Comparison of ENCODE assay signal across 7 cellular contexts in the genomic region with DNA sequence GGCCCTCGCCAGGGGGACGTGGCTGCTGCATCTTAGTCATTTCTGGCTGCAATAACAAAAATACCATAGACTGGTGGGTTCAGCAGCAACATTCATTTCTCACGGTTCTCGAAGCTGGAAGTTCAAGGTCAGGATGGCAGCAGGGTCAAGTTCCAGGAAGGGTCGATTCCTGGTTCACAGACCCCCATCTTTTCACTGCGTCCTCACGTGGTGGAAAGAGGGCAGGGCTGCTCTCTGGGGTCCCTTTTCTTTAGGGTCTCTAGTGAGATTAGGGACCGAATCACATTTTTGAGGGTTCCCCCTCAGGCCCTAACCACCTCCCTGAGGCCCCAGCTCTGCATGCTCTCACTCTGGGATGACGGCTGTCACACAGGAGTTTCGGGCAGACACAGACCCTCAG.
DNase-seq lines count a peak whose midpoint lies in the region; ATAC-seq and TF ChIP-seq lines count a peak whose summit lies in the region.
"Not testable (repeated sequence)": the region's sequence is repeated elsewhere in the genome, so short reads cannot be mapped to it uniquely, and the experiment has no call there.

No MANE protein-coding gene starts in this region.

- H3K4me2 ChIP-seq in osteoblast (ENCODE audit: insufficient read depth, low read length): not testable (repeated sequence)

- ATAC-seq in stimulated activated memory B cell treated with anti-CD40 and anti-IgM and Interleukin-4, amounts not matched to agents 10 μg/mL and 1 μg/mL and 100 μg/mL, for 72 hours: not testable (repeated sequence)

- TF ChIP-seq POLR2A in GM15510 (IDR thresholded peaks at IDR 0.05; ENCODE audit: borderline replicate concordance, extremely low read depth, insufficient read length): peak; percentile 47

- not testable (repeated sequence) for H3K36me3 Mint-ChIP-seq in activated CD4-positive, alpha-beta T cell treated with anti-CD3 and anti-CD28 coated beads, Interleukin-2, amount 10 ng/mL, durations not matched to agents 24 days and 14 days (ENCODE audit: low read depth); activated T-cell treated with anti-CD3 and anti-CD28 coated beads, Interleukin-2, amount 50 U/mL, for 24 hours (ENCODE audit: low read depth); stimulated activated memory B cell treated with anti-CD40 and anti-IgM and Interleukin-4, amounts not matched to agents 10 μg/mL and 1 μg/mL and 100 μg/mL, for 72 hours

- H2AFZ ChIP-seq in osteoblast (ENCODE audit: low read length): not testable (repeated sequence)

- H3K27me3 ChIP-seq in osteoblast (ENCODE audit: insufficient read depth, low read length): not testable (repeated sequence)

- not testable (repeated sequence) for H3K27ac Mint-ChIP-seq in activated CD4-positive, alpha-beta T cell treated with anti-CD3 and anti-CD28 coated beads, Interleukin-2, amount 10 ng/mL, durations not matched to agents 24 days and 14 days; activated T-cell treated with anti-CD3 and anti-CD28 coated beads, Interleukin-2, amount 50 U/mL, for 24 hours
- peak overlapping the region; percentile 86 for H3K27ac Mint-ChIP-seq in stimulated activated memory B cell treated with anti-CD40 and anti-IgM and Interleukin-4, amounts not matched to agents 10 μg/mL and 1 μg/mL and 100 μg/mL, for 72 hours

- H3K36me3 ChIP-seq in osteoblast (ENCODE audit: insufficient read depth, low read length): not testable (repeated sequence)

- not testable (repeated sequence) for H3K27me3 Mint-ChIP-seq in activated CD4-positive, alpha-beta T cell treated with anti-CD3 and anti-CD28 coated beads, Interleukin-2, amount 10 ng/mL, durations not matched to agents 24 days and 14 days; activated T-cell treated with anti-CD3 and anti-CD28 coated beads, Interleukin-2, amount 50 U/mL, for 24 hours; stimulated activated memory B cell treated with anti-CD40 and anti-IgM and Interleukin-4, amounts not matched to agents 10 μg/mL and 1 μg/mL and 100 μg/mL, for 72 hours

- DNase-seq in activated CD4-positive, alpha-beta T cell treated with anti-CD3 and anti-CD28 coated beads, Interleukin-2, amount 10 ng/mL, durations not matched to agents 24 days and 14 days: peak; percentile 49
- peak; percentile 2 for DNase-seq in activated T-cell treated with anti-CD3 and anti-CD28 coated beads, Interleukin-2, amount 50 U/mL, for 24 hours
- DNase-seq in ecto neural progenitor cell (ENCODE audit: low spot score): peak; percentile 4
- DNase-seq in mesenteric fat pad (ENCODE audit: low spot score): peak; percentile 30
- DNase-seq in osteoblast (ENCODE audit: insufficient read length, low spot score, missing footprints): peak; percentile 86

- not testable (repeated sequence) for H3K4me1 Mint-ChIP-seq in activated CD4-positive, alpha-beta T cell treated with anti-CD3 and anti-CD28 coated beads, Interleukin-2, amount 10 ng/mL, durations not matched to agents 24 days and 14 days; activated T-cell treated with anti-CD3 and anti-CD28 coated beads, Interleukin-2, amount 50 U/mL, for 24 hours (ENCODE audit: low read depth); stimulated activated memory B cell treated with anti-CD40 and anti-IgM and Interleukin-4, amounts not matched to agents 10 μg/mL and 1 μg/mL and 100 μg/mL, for 72 hours

- H3K4me3 ChIP-seq in osteoblast (ENCODE audit: insufficient read depth, low read length): not testable (repeated sequence)

- H3K4me3 Mint-ChIP-seq in activated CD4-positive, alpha-beta T cell treated with anti-CD3 and anti-CD28 coated beads, Interleukin-2, amount 10 ng/mL, durations not matched to agents 24 days and 14 days; activated T-cell treated with anti-CD3 and anti-CD28 coated beads, Interleukin-2, amount 50 U/mL, for 24 hours; stimulated activated memory B cell treated with anti-CD40 and anti-IgM and Interleukin-4, amounts not matched to agents 10 μg/mL and 1 μg/mL and 100 μg/mL, for 72 hours: not testable (repeated sequence)

- H3K79me2 ChIP-seq in osteoblast (ENCODE audit: insufficient read depth, low read length): not testable (repeated sequence)

- not testable (repeated sequence) for H3K9me3 Mint-ChIP-seq in activated CD4-positive, alpha-beta T cell treated with anti-CD3 and anti-CD28 coated beads, Interleukin-2, amount 10 ng/mL, durations not matched to agents 24 days and 14 days; activated T-cell treated with anti-CD3 and anti-CD28 coated beads, Interleukin-2, amount 50 U/mL, for 24 hours; stimulated activated memory B cell treated with anti-CD40 and anti-IgM and Interleukin-4, amounts not matched to agents 10 μg/mL and 1 μg/mL and 100 μg/mL, for 72 hours

- intact Hi-C loops in activated CD4-positive, alpha-beta T cell treated with anti-CD3 and anti-CD28 coated beads, Interleukin-2, amount 10 ng/mL, durations not matched to agents 24 days and 14 days (cut with micrococcal nuclease): not testable (repeated sequence)

- H3K27ac ChIP-seq in osteoblast (ENCODE audit: low read depth, low read length): not testable (repeated sequence)

- not testable (repeated sequence) for H4K20me1 ChIP-seq in osteoblast (ENCODE audit: insufficient read depth, low read length)

- not testable (repeated sequence) for H3K9me3 ChIP-seq in osteoblast (ENCODE audit: low read depth, low read length)

- not testable (repeated sequence) for TF ChIP-seq CTCF in osteoblast (IDR thresholded peaks at IDR 0.05; ENCODE audit: extremely low read depth, low read depth, low read length)

- H3K4me1 ChIP-seq in osteoblast (ENCODE audit: insufficient read depth, low read length): not testable (repeated sequence)

Comparison
In these comparisons a context has a peak if more than half of its experiments do, and no peak if none do; other contexts are left out.
1. DNase-seq: peak in every context shown above with its lines; median percentile 86 in osteoblast; 49 in activated CD4-positive, alpha-beta T cell treated with anti-CD3 and anti-CD28 coated beads, Interleukin-2, amount 10 ng/mL, durations not matched to agents 24 days and 14 days; 30 in mesenteric fat pad; 4 in ecto neural progenitor cell; 2 in activated T-cell treated with anti-CD3 and anti-CD28 coated beads, Interleukin-2, amount 50 U/mL, for 24 hours.